25 cellular contexts compared by ENCODE assay signal in the genomic region with DNA sequence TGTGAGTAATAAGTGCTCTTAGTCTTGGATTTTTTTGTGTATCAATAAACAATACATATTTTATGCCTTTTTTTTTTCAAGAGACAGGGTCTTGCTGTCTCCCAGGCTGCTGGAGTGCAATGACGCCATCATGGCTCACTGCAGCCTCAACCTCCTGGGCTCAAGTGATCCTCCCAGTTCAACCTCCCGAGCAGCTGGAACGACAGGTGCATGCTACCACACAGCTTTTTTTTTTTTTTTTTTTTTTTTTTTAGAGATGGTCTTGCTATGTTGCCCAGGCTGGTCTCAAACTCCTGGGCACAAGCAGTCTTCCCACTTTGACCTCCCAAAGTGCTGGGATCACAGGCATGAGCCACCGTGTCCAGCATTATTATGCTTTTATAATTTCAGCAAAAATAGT. TPM values are rescaled to one million over a fixed set of nuclear protein-coding genes. Genes with fewer than 3 reads are reported as not detected.
"Had no signal": no experiment of that assay in that cellular context is flagged by ENCODE, and none has a peak within 500 bp of the region (broad histone marks: within the 10 kb centered on the region; RNA-seq: fewer than 3 reads in every experiment).

No MANE protein-coding gene starts in this region.

- H3K27me3 ChIP-seq: dorsolateral prefrontal cortex, gastrocnemius medialis, ovary, spleen, transverse colon, upper lobe of right lung, uterus had no signal

- H3K4me1 ChIP-seq: uterus had no signal

- H3K4me3 ChIP-seq: dorsolateral prefrontal cortex, gastrocnemius medialis, lower lobe of right lung, ovary, psoas muscle, skin epidermis, spleen, thoracic aorta, transverse colon, upper lobe of right lung, uterus had no signal

- H3K27me3 Mint-ChIP-seq: stimulated activated naive B cell treated with anti-CD40 and anti-IgM and Interleukin-4, amounts not matched to agents 10 μg/mL and 1 μg/mL and 100 μg/mL, for 72 hours; stimulated activated naive CD8-positive, alpha-beta T cell treated with anti-CD3 and anti-CD28 coated beads, Interleukin-15, Interleukin-2, amounts not matched to agents 100 ng/mL and 50 ng/mL, for 24 hours had no signal

- H3K4me3 Mint-ChIP-seq: natural killer cell; stimulated activated naive B cell treated with anti-CD40 and anti-IgM and Interleukin-4, amounts not matched to agents 10 μg/mL and 1 μg/mL and 100 μg/mL, for 72 hours; stimulated activated naive CD8-positive, alpha-beta T cell treated with anti-CD3 and anti-CD28 coated beads, Interleukin-15, Interleukin-2, amounts not matched to agents 100 ng/mL and 50 ng/mL, for 24 hours had no signal

- H3K36me3 ChIP-seq: gastrocnemius medialis, ovary, thoracic aorta, transverse colon, upper lobe of right lung, uterus had no signal

- H3K4me1 Mint-ChIP-seq: natural killer cell; stimulated activated naive B cell treated with anti-CD40 and anti-IgM and Interleukin-4, amounts not matched to agents 10 μg/mL and 1 μg/mL and 100 μg/mL, for 72 hours had no signal

- DNase-seq: dorsolateral prefrontal cortex; effector CD4-positive, alpha-beta T cell; foreskin fibroblast; gastrocnemius medialis; left ventricle myocardium superior; lower lobe of right lung; natural killer cell; occipital lobe; ovary; psoas muscle; right cardiac atrium; spleen; stimulated activated CD4-positive, alpha-beta T cell treated with anti-CD3 and anti-CD28 coated beads, Interleukin-4, amount 100 ng/mL, for 4 hours; stimulated activated naive B cell treated with anti-CD40 and anti-IgM and Interleukin-4, amounts not matched to agents 10 μg/mL and 1 μg/mL and 100 μg/mL, for 72 hours; transverse colon; upper lobe of right lung; uterus had no signal

- H3K9me3 ChIP-seq: gastrocnemius medialis, lower lobe of right lung, ovary, psoas muscle, spleen, thoracic aorta, transverse colon, upper lobe of right lung, uterus had no signal

- H3K36me3 Mint-ChIP-seq: natural killer cell had no signal

- H3K27ac Mint-ChIP-seq: natural killer cell; stimulated activated naive B cell treated with anti-CD40 and anti-IgM and Interleukin-4, amounts not matched to agents 10 μg/mL and 1 μg/mL and 100 μg/mL, for 72 hours; stimulated activated naive CD8-positive, alpha-beta T cell treated with anti-CD3 and anti-CD28 coated beads, Interleukin-15, Interleukin-2, amounts not matched to agents 100 ng/mL and 50 ng/mL, for 24 hours had no signal

- H3K9me3 Mint-ChIP-seq: natural killer cell; stimulated activated naive B cell treated with anti-CD40 and anti-IgM and Interleukin-4, amounts not matched to agents 10 μg/mL and 1 μg/mL and 100 μg/mL, for 72 hours; stimulated activated naive CD8-positive, alpha-beta T cell treated with anti-CD3 and anti-CD28 coated beads, Interleukin-15, Interleukin-2, amounts not matched to agents 100 ng/mL and 50 ng/mL, for 24 hours had no signal

RNA-seq across cellular contexts. Expression of a gene that starts 13.0 kb away (rescaled TPM):
- polyA plus RNA-seq: neural cell had no signal

RNA-seq across cellular contexts. Expression of a gene that starts 29.7 kb away (rescaled TPM):
- total RNA-seq: esophagus mucosa, glomerular endothelial cell, lower lobe of right lung, occipital lobe, renal cortical epithelial cell, thoracic aorta, upper lobe of right lung, uterus had no signal
- polyA plus RNA-seq: keratinocyte, neural cell, spleen had no signal
